ENCODE assay signal across 23 cellular contexts in genomic region chr1:42975038-42975437, GRCh38. TPM values are rescaled to one million over a fixed set of nuclear protein-coding genes. Genes with fewer than 3 reads are reported as not detected.
A peak's percentile ranks its signal among the peaks of the same experiment; 100 is the strongest.
DNase-seq lines count a peak whose midpoint lies in the region; ATAC-seq lines count a peak whose summit lies in the region.
"Had no signal": no experiment of that assay in that cellular context is flagged by ENCODE, and none has a peak within 500 bp of the region (broad histone marks: within the 10 kb centered on the region; RNA-seq: fewer than 3 reads in every experiment).

No MANE protein-coding gene starts in this region.

- no peak overlapping the region for H3K4me3 Mint-ChIP-seq in activated T-helper 17 cell treated with anti-CD3 and anti-CD28 coated beads, Interleukin-2, amount 50 U/mL, for 72 hours
- no peak overlapping the region for H3K4me3 Mint-ChIP-seq in memory B cell
- H3K4me3 Mint-ChIP-seq in stimulated activated effector memory CD8-positive, alpha-beta T cell treated with anti-CD3 and anti-CD28 coated beads, Interleukin-12 subunit alpha, Interleukin-12 subunit beta, amount 100 ng/mL, for 72 hours, result no peak overlapping the region
- H3K4me3 Mint-ChIP-seq in activated CD4-positive, alpha-beta memory T cell treated with anti-CD3 and anti-CD28 coated beads for 36 hours, result no peak overlapping the region
- H3K4me3 Mint-ChIP-seq: B cell, CD14-positive monocyte, HFFc6 had no signal

- no peak overlapping the region for H2BK5ac ChIP-seq in neuronal stem cell (ENCODE audit: low read length)

- H3K79me1 ChIP-seq in neuronal stem cell (ENCODE audit: low read depth, low read length), result no peaks in the 10 kb centered on the region

- H3K36me3 Mint-ChIP-seq in activated T-helper 17 cell treated with anti-CD3 and anti-CD28 coated beads, Interleukin-2, amount 50 U/mL, for 72 hours (ENCODE audit: low read depth), result no peaks in the 10 kb centered on the region
- peaks cover 25% of the 10 kb centered on the region for H3K36me3 Mint-ChIP-seq in memory B cell
- H3K36me3 Mint-ChIP-seq in stimulated activated effector memory CD8-positive, alpha-beta T cell treated with anti-CD3 and anti-CD28 coated beads, Interleukin-12 subunit alpha, Interleukin-12 subunit beta, amount 100 ng/mL, for 72 hours, result peaks cover 16% of the 10 kb centered on the region
- H3K36me3 Mint-ChIP-seq in activated CD4-positive, alpha-beta memory T cell treated with anti-CD3 and anti-CD28 coated beads for 36 hours, result no peaks in the 10 kb centered on the region
- H3K36me3 Mint-ChIP-seq: CD14-positive monocyte had no signal

- peaks cover 14 to 27% of the 10 kb centered on the region in 2 donors for H3K4me1 ChIP-seq in neuronal stem cell (ENCODE audit: control insufficient read depth in 2 of 2, insufficient read depth in 1 of 2, low read depth in 1 of 2, low read length in 2 of 2)
- H3K4me1 ChIP-seq: Peyer's patch had no signal

- POLR2A ChIA-PET in activated CD4-positive, alpha-beta memory T cell treated with anti-CD3 and anti-CD28 coated beads for 36 hours (lab: Charles Lee), result no interaction called here

- no peak overlapping the region for H2BK12ac ChIP-seq in neuronal stem cell (ENCODE audit: low read length)

- H3K4me1 Mint-ChIP-seq in activated T-helper 17 cell treated with anti-CD3 and anti-CD28 coated beads, Interleukin-2, amount 50 U/mL, for 72 hours, result no peaks in the 10 kb centered on the region
- peaks cover 8% of the 10 kb centered on the region for H3K4me1 Mint-ChIP-seq in memory B cell
- no peaks in the 10 kb centered on the region for H3K4me1 Mint-ChIP-seq in stimulated activated effector memory CD8-positive, alpha-beta T cell treated with anti-CD3 and anti-CD28 coated beads, Interleukin-12 subunit alpha, Interleukin-12 subunit beta, amount 100 ng/mL, for 72 hours
- no peaks in the 10 kb centered on the region for H3K4me1 Mint-ChIP-seq in activated CD4-positive, alpha-beta memory T cell treated with anti-CD3 and anti-CD28 coated beads for 36 hours (ENCODE audit: low read depth)

- H3K27ac Mint-ChIP-seq in activated T-helper 17 cell treated with anti-CD3 and anti-CD28 coated beads, Interleukin-2, amount 50 U/mL, for 72 hours, result peak overlapping the region; percentile 7
- H3K27ac Mint-ChIP-seq in memory B cell, result peak overlapping the region; percentile 28
- peak overlapping the region; percentile 49 for H3K27ac Mint-ChIP-seq in stimulated activated effector memory CD8-positive, alpha-beta T cell treated with anti-CD3 and anti-CD28 coated beads, Interleukin-12 subunit alpha, Interleukin-12 subunit beta, amount 100 ng/mL, for 72 hours
- H3K27ac Mint-ChIP-seq in activated CD4-positive, alpha-beta memory T cell treated with anti-CD3 and anti-CD28 coated beads for 36 hours, result no peak overlapping the region
- H3K27ac Mint-ChIP-seq: B cell, HFFc6 had no signal

- no peaks in the 10 kb centered on the region for H3K27me3 ChIP-seq in neuronal stem cell (ENCODE audit: control insufficient read depth in 3 of 3, insufficient read depth in 3 of 3, low read depth in 1 of 3, low read length in 3 of 3)
- H3K27me3 ChIP-seq: Peyer's patch, SJCRH30 had no signal

- H3K9me3 Mint-ChIP-seq in activated T-helper 17 cell treated with anti-CD3 and anti-CD28 coated beads, Interleukin-2, amount 50 U/mL, for 72 hours, result no peaks in the 10 kb centered on the region
- H3K9me3 Mint-ChIP-seq in memory B cell, result no peaks in the 10 kb centered on the region
- H3K9me3 Mint-ChIP-seq in stimulated activated effector memory CD8-positive, alpha-beta T cell treated with anti-CD3 and anti-CD28 coated beads, Interleukin-12 subunit alpha, Interleukin-12 subunit beta, amount 100 ng/mL, for 72 hours, result no peaks in the 10 kb centered on the region
- no peaks in the 10 kb centered on the region for H3K9me3 Mint-ChIP-seq in activated CD4-positive, alpha-beta memory T cell treated with anti-CD3 and anti-CD28 coated beads for 36 hours
- H3K9me3 Mint-ChIP-seq: HFFc6 had no signal

- H4K91ac ChIP-seq in neuronal stem cell (ENCODE audit: low read depth, low read length, poor library complexity), result no peak overlapping the region

- intact Hi-C loops in activated CD4-positive, alpha-beta memory T cell treated with anti-CD3 and anti-CD28 coated beads for 36 hours (cut with micrococcal nuclease), result no loop called here

- no peaks in the 10 kb centered on the region for H3K9me3 ChIP-seq in neuronal stem cell (replicated peaks in 1 of 2; ENCODE audit: control insufficient read depth in 2 of 2, insufficient read depth in 1 of 2, low read depth in 1 of 2, low read length in 2 of 2)
- H3K9me3 ChIP-seq: A549, Peyer's patch, SJCRH30 had no signal

- no peak overlapping the region for H3K4me2 ChIP-seq in neuronal stem cell (ENCODE audit: insufficient read depth, low read length, poor library complexity, severe bottlenecking)
- H3K4me2 ChIP-seq: A549 had no signal

- H2AK5ac ChIP-seq in neuronal stem cell (ENCODE audit: low read depth, low read length), result no peak overlapping the region

- no peak overlapping the region for H2BK15ac ChIP-seq in neuronal stem cell (ENCODE audit: low read length)

- H2AFZ ChIP-seq in neuronal stem cell (ENCODE audit: low read length), result no peak overlapping the region

- no peak overlapping the region for H3K4ac ChIP-seq in neuronal stem cell (ENCODE audit: low read length)

- CTCF ChIA-PET in activated CD4-positive, alpha-beta memory T cell treated with anti-CD3 and anti-CD28 coated beads for 36 hours (lab: Charles Lee), result interaction anchor here (1.3 kb wide), 1 partner anchor 99 kb away, joined by 3 read pairs; no protein-coding TSS in a partner anchor

- no peak overlapping the region for H2BK120ac ChIP-seq in neuronal stem cell (ENCODE audit: low read depth, low read length)

- peak overlapping the region; percentile 18 for H3K9ac ChIP-seq in neuronal stem cell (ENCODE audit: low read depth, low read length, poor library complexity)

- peak overlapping the region; percentile 63 for H3K18ac ChIP-seq in neuronal stem cell (ENCODE audit: low read length)

- DNase-seq in memory B cell (ENCODE audit: low spot score in 2 of 2), result no peak
- no peak for DNase-seq in neuronal stem cell (ENCODE audit: low spot score)
- no peak for DNase-seq in stimulated activated effector memory CD8-positive, alpha-beta T cell treated with anti-CD3 and anti-CD28 coated beads, Interleukin-12 subunit alpha, Interleukin-12 subunit beta, amount 100 ng/mL, for 72 hours (ENCODE audit: low spot score in 2 of 2)
- no peak for DNase-seq in hepatic stellate cell (ENCODE audit: low spot score)
- DNase-seq in activated CD4-positive, alpha-beta memory T cell treated with anti-CD3 and anti-CD28 coated beads for 36 hours, result no peak
- DNase-seq in NCI-H128 (lab: John Stamatoyannopoulos, UW; ENCODE audit: unreplicated experiment), result no peak
- DNase-seq in NCI-H1105 treated with DMSO at 0.1 percent for 48 hours (lab: John Stamatoyannopoulos, UW), result no peak
- DNase-seq: DMS53, GDM1, H7, HFFc6, MV-4-11, NCI-H1417, NCI-H1694 treated with DMSO at 0.1 percent for 48 hours, NCI-H2081 treated with DMSO at 0.1 percent for 48 hours, NCI-H2171 treated with DMSO at 0.1 percent for 48 hours, NCI-H524 treated with DMSO at 0.1 percent for 48 hours, Peyer's patch, SJCRH30 had no signal

- H3K36me3 ChIP-seq in neuronal stem cell (replicated peaks in 1 of 2; ENCODE audit: control insufficient read depth in 2 of 2, insufficient read depth in 2 of 2, low read length in 2 of 2), result peaks cover 0 to 2% of the 10 kb centered on the region in 2 donors
- H3K36me3 ChIP-seq: Peyer's patch, SJCRH30 had no signal

- H3K14ac ChIP-seq in neuronal stem cell (ENCODE audit: low read length), result no peak overlapping the region

- no peak for ATAC-seq in activated T-helper 17 cell treated with anti-CD3 and anti-CD28 coated beads, Interleukin-2, amount 50 U/mL, for 72 hours (replicated peaks)
- ATAC-seq in memory B cell (ENCODE audit: low read depth), result no peak
- no peak for ATAC-seq in stimulated activated effector memory CD8-positive, alpha-beta T cell treated with anti-CD3 and anti-CD28 coated beads, Interleukin-12 subunit alpha, Interleukin-12 subunit beta, amount 100 ng/mL, for 72 hours
- ATAC-seq: A549 had no signal

- H3K4me3 ChIP-seq in neuronal stem cell (ENCODE audit: low read length in 2 of 2), result no peak overlapping the region
- H3K4me3 ChIP-seq: A549, Peyer's patch, SJCRH30 had no signal

- H3K23ac ChIP-seq in neuronal stem cell (ENCODE audit: low read depth, low read length, poor library complexity), result no peak overlapping the region

- no CpG with 5 or more reads among the region's 1 CpG for WGBS in neuronal stem cell (ENCODE audit: extremely low coverage in 2 of 2, insufficient read length in 2 of 2, insufficient replicate concordance in 1 of 2), 2 donors

- no peak overlapping the region for H3K27ac ChIP-seq in neuronal stem cell (replicated peaks; ENCODE audit: low read length)
- H3K27ac ChIP-seq: A549, Peyer's patch, SJCRH30 had no signal

- H4K8ac ChIP-seq in neuronal stem cell (ENCODE audit: low read depth, low read length), result no peak overlapping the region

- no peaks in the 10 kb centered on the region for H3K27me3 Mint-ChIP-seq in activated T-helper 17 cell treated with anti-CD3 and anti-CD28 coated beads, Interleukin-2, amount 50 U/mL, for 72 hours
- H3K27me3 Mint-ChIP-seq in memory B cell, result no peaks in the 10 kb centered on the region
- H3K27me3 Mint-ChIP-seq in activated CD4-positive, alpha-beta memory T cell treated with anti-CD3 and anti-CD28 coated beads for 36 hours, result no peaks in the 10 kb centered on the region
- H3K27me3 Mint-ChIP-seq: B cell had no signal

RNA-seq across cellular contexts. Expression of gene SLC2A1, which starts 16.4 kb away (rescaled TPM):
- 100 to 1,000 TPM; 217 to 280 TPM for total RNA-seq in activated T-helper 17 cell treated with anti-CD3 and anti-CD28 coated beads, Interleukin-2, amount 50 U/mL, for 72 hours
- 350 TPM for polyA plus RNA-seq in neuronal stem cell (2013, experiment 1 of 2)
- polyA plus RNA-seq in neuronal stem cell (2013, experiment 2 of 2), result 351 TPM
- total RNA-seq in activated CD4-positive, alpha-beta memory T cell treated with anti-CD3 and anti-CD28 coated beads for 36 hours, result 10 to 100 TPM; 67.6 to 73.6 TPM
